ENCODE assay signal across 20 cellular contexts in genomic region chr2:39515897-39516346, GRCh38.
DNase-seq lines count a peak whose midpoint lies in the region; ATAC-seq, FAIRE-seq and TF ChIP-seq lines count a peak whose summit lies in the region.
"Had no signal": no experiment of that assay in that cellular context is flagged by ENCODE, and none has a peak within 500 bp of the region (broad histone marks: within the 10 kb centered on the region; RNA-seq: fewer than 3 reads in every experiment).

No MANE protein-coding gene starts in this region.

- H3K9ac ChIP-seq in kidney (ENCODE audit: low read length in 2 of 2), result peak overlapping the region in 1 of 2 donors; percentile 28
- no peak overlapping the region for H3K9ac ChIP-seq in trophoblast cell (ENCODE audit: low read length)
- H3K9ac ChIP-seq: BLaER1, KMS-11 had no signal

- H2AFZ ChIP-seq in trophoblast cell (ENCODE audit: insufficient read depth, low read length, poor library complexity), result no peak overlapping the region

- WGBS in right cardiac atrium, result 81% methylated on average over 6 of the region's 6 CpGs
- WGBS in trophoblast cell (ENCODE audit: extremely low coverage, insufficient coverage, insufficient read length), result no CpG with 5 or more reads among the region's 6 CpGs

- no peaks in the 10 kb centered on the region for H3K79me2 ChIP-seq in trophoblast cell (ENCODE audit: control insufficient read depth, insufficient read depth, low read length, poor library complexity)

- H3K9me3 ChIP-seq in right cardiac atrium (ENCODE audit: control insufficient read depth, low read length), result no peaks in the 10 kb centered on the region
- H3K9me3 ChIP-seq in kidney (ENCODE audit: control insufficient read depth in 1 of 2, low read length in 2 of 2), result no peaks in the 10 kb centered on the region
- H3K9me3 ChIP-seq in trophoblast cell (ENCODE audit: insufficient read depth, low read depth, low read length), result no peaks in the 10 kb centered on the region
- no peaks in the 10 kb centered on the region for H3K9me3 ChIP-seq in breast epithelium

- intact Hi-C loops in right cardiac atrium (cut with DNase I) (loop anchor here in 3 of 4 donors (5.0 to 10.0 kb wide), 3 partner anchors 131 to 181 kb away; no protein-coding TSS in a partner anchor), Right ventricle myocardium superior (cut with DNase I) (loop anchor here (2.0 to 10.0 kb wide), 2 partner anchors 45 to 179 kb away; no protein-coding TSS in a partner anchor), kidney (cut with DNase I) (no loop called here), breast epithelium (cut with DNase I; ENCODE audit: low total_unique reads) (no loop called here)

- ATAC-seq in right cardiac atrium, result no peak
- no peak for ATAC-seq in Right ventricle myocardium superior (ENCODE audit: poor library complexity)
- no peak for ATAC-seq in HG02798 (IDR thresholded peaks at IDR 0.05; ENCODE audit: poor library complexity, unreplicated experiment)
- ATAC-seq: natural killer cell; stimulated activated effector memory CD8-positive, alpha-beta T cell treated with anti-CD3 and anti-CD28 coated beads, Interleukin-12 subunit alpha, Interleukin-12 subunit beta, amount 100 ng/mL, for 72 hours had no signal

- H2BK120ac ChIP-seq in trophoblast cell (ENCODE audit: insufficient read depth, low read length, poor library complexity), result no peak overlapping the region

- no peak overlapping the region for H4K8ac ChIP-seq in trophoblast cell (ENCODE audit: low read depth, low read length)

- no peak overlapping the region for H3K4me3 ChIP-seq in right cardiac atrium (ENCODE audit: low read length)
- H3K4me3 ChIP-seq in kidney (ENCODE audit: low read length in 2 of 2), result no peak overlapping the region
- no peak overlapping the region for H3K4me3 ChIP-seq in trophoblast cell (ENCODE audit: low read depth, low read length)
- no peak overlapping the region for H3K4me3 ChIP-seq in breast epithelium
- H3K4me3 ChIP-seq: BLaER1, skin epidermis had no signal

- H3K4me2 ChIP-seq in trophoblast cell (ENCODE audit: low read length), result no peak overlapping the region
- H3K4me2 ChIP-seq: BLaER1, KMS-11 had no signal

- H4K12ac ChIP-seq in trophoblast cell (ENCODE audit: low read depth, low read length), result no peak overlapping the region

- peak overlapping the region; percentile 3 for H2BK12ac ChIP-seq in trophoblast cell (ENCODE audit: low read length)

- H3K27me3 ChIP-seq in right cardiac atrium (ENCODE audit: control insufficient read depth, insufficient read depth) (no peaks in the 10 kb centered on the region), trophoblast cell (ENCODE audit: insufficient read depth, low read length) (no peaks in the 10 kb centered on the region), breast epithelium (no peaks in the 10 kb centered on the region)
- H3K27me3 ChIP-seq: BLaER1, foreskin keratinocyte had no signal

- no peak overlapping the region for H3K23ac ChIP-seq in trophoblast cell (ENCODE audit: low read length)

- no peak overlapping the region for H4K91ac ChIP-seq in trophoblast cell (ENCODE audit: low read depth, low read length)

- no peak overlapping the region for H2AK5ac ChIP-seq in trophoblast cell (ENCODE audit: low read length)

- no peak overlapping the region for H3K18ac ChIP-seq in trophoblast cell (ENCODE audit: low read length)

- TF ChIP-seq POLR2A in breast epithelium (IDR thresholded peaks at IDR 0.05), result no peak

- H3K36me3 ChIP-seq in kidney (ENCODE audit: control insufficient read depth in 1 of 2, insufficient read depth in 2 of 2, low read length in 2 of 2) (no peaks in the 10 kb centered on the region), trophoblast cell (ENCODE audit: control insufficient read depth in 1 of 2, insufficient read depth in 2 of 2, low read length in 2 of 2) (no peaks in the 10 kb centered on the region), breast epithelium (no peaks in the 10 kb centered on the region)
- H3K36me3 ChIP-seq: BLaER1 had no signal

- FAIRE-seq in kidney (lab: Jason Lieb, UNC), result no peak
- FAIRE-seq: GM12891, keratinocyte had no signal

- H3K4me1 ChIP-seq in right cardiac atrium (ENCODE audit: control insufficient read depth, insufficient read depth, low read length), result peaks cover 26% of the 10 kb centered on the region
- H3K4me1 ChIP-seq in kidney (ENCODE audit: control insufficient read depth in 1 of 2, insufficient read depth in 1 of 2, low read depth in 1 of 2, low read length in 2 of 2), result peaks cover 48 to 60% of the 10 kb centered on the region in 2 donors
- peaks cover 20 to 25% of the 10 kb centered on the region in 2 experiments for H3K4me1 ChIP-seq in trophoblast cell (ENCODE audit: control insufficient read depth in 1 of 2, insufficient read depth in 2 of 2, low read length in 2 of 2)
- peaks cover 0 to 11% of the 10 kb centered on the region in 2 donors for H3K4me1 ChIP-seq in breast epithelium

- DNase-seq in right cardiac atrium (no peak), Right ventricle myocardium superior (no peak), kidney (no peak), trophoblast cell (no peak), breast epithelium (ENCODE audit: low spot score in 2 of 2) (no peak), NCI-H524 (lab: John Stamatoyannopoulos, UW) (no peak), activated T-cell treated with anti-CD3 and anti-CD28 coated beads for 4 hours (no peak)
- DNase-seq: activated CD4-positive, alpha-beta T cell treated with anti-CD3 and anti-CD28 coated beads for 48 hours; activated naive CD4-positive, alpha-beta T cell treated with anti-CD3 and anti-CD28 coated beads, Interleukin-2, amount 50 U/mL, for 16 hours; foreskin keratinocyte; natural killer cell; NCI-H526 treated with DMSO at 0.1 percent for 48 hours; stimulated activated CD4-positive, alpha-beta T cell treated with anti-CD3 and anti-CD28 coated beads, Interleukin-2, amount 100 ng/mL, for 24 hours had no signal

- peaks cover 6% of the 10 kb centered on the region for H3K79me1 ChIP-seq in trophoblast cell (ENCODE audit: low read length)

- peak overlapping the region; percentile 82 for H3K27ac ChIP-seq in right cardiac atrium (ENCODE audit: low read length)
- H3K27ac ChIP-seq in kidney (ENCODE audit: low read depth in 2 of 2, low read length in 2 of 2), result peak overlapping the region; percentile 62 to 69
- H3K27ac ChIP-seq in trophoblast cell (ENCODE audit: low read depth, low read length), result no peak overlapping the region
- no peak overlapping the region for H3K27ac ChIP-seq in breast epithelium
- H3K27ac ChIP-seq: BLaER1, foreskin keratinocyte, KMS-11 had no signal

- no peak overlapping the region for H2BK5ac ChIP-seq in trophoblast cell (ENCODE audit: low read depth, low read length, poor library complexity)

- H3K14ac ChIP-seq in trophoblast cell (ENCODE audit: low read length), result no peak overlapping the region

- TF ChIP-seq CTCF in kidney (IDR thresholded peaks at IDR 0.05; ENCODE audit: borderline replicate concordance, extremely low read depth, insufficient read depth) (no peak), breast epithelium (IDR thresholded peaks at IDR 0.05) (no peak)

- no peak overlapping the region for H3K4ac ChIP-seq in trophoblast cell (ENCODE audit: low read depth, low read length)

Comparison
In these comparisons a context has a peak if more than half of its experiments do, and no peak if none do; other contexts are left out.
1. H3K27ac ChIP-seq: peak in right cardiac atrium (single experiment) and kidney (2 of 2); none in trophoblast cell (single experiment) and breast epithelium (0 of 2).
2. intact Hi-C loops: an anchor here in right cardiac atrium (5.0 to 10.0 kb wide) and Right ventricle myocardium superior (2.0 to 10.0 kb wide); none called in kidney and breast epithelium.